Comparison of ENCODE assay signal across 8 cellular contexts in genomic region chr16:2867987-2868789, GRCh38. TPM values are rescaled to one million over a fixed set of nuclear protein-coding genes. Genes with fewer than 3 reads are reported as not detected.
A peak's percentile ranks its signal among the peaks of the same experiment; 100 is the strongest.
DNase-seq lines count a peak whose midpoint lies in the region; ATAC-seq and TF ChIP-seq lines count a peak whose summit lies in the region.

No MANE protein-coding gene starts in this region.

- 0 to 1% (median 0%) methylated on average over 11 to 45 of the region's 45 CpGs for WGBS in spleen, 5 donors

- peak overlapping the region; percentile 70 for H3K4me3 ChIP-seq in AG04449 (ENCODE audit: low read depth, low read length)
- peak overlapping the region; percentile 57 to 84 (median 64) for H3K4me3 ChIP-seq in spleen

- CTCF ChIA-PET in AG04449 (lab: Yijun Ruan, JAX) (interaction anchor here (0.7 to 22.9 kb wide), 33 partner anchors 9 to 148 kb away, joined by 3 to 396 read pairs (median 6); partner anchors contain the start of genes FLYWCH2, PRSS27, PRSS41 and SRRM2), activated B cell treated with CpG ODN at 0.5 μM for 24 hours (lab: Charles Lee) (interaction anchor here (0.8 to 3.0 kb wide), 11 partner anchors 14 to 195 kb away, joined by 3 to 15 read pairs (median 6); partner anchors contain the start of genes FLYWCH1, FLYWCH2 and KCTD5)

- H3K9me3 Mint-ChIP-seq in activated B cell treated with CpG ODN at 0.5 μM for 24 hours, result no peaks in the 10 kb centered on the region

- POLR2A ChIA-PET in AG04449 (lab: Yijun Ruan, JAX) (interaction anchor here (0.9 to 1.6 kb wide), 6 partner anchors 14 to 115 kb away, joined by 5 to 12 read pairs (median 6); partner anchors contain the start of genes ELOB, FLYWCH2 and SRRM2), activated B cell treated with CpG ODN at 0.5 μM for 24 hours (lab: Charles Lee) (interaction anchor here (0.7 to 2.3 kb wide), 17 partner anchors 8 to 909 kb away, joined by 3 to 30 read pairs (median 6); partner anchors contain the start of genes ELOB, FLYWCH1, FLYWCH2 and KCTD5)

- H3K27ac ChIP-seq in caudate nucleus (ENCODE audit: low read depth, low read length), result peak overlapping the region; percentile 93
- peak overlapping the region; percentile 93 to 99 (median 96) for H3K27ac ChIP-seq in spleen

- H3K36me3 ChIP-seq in spleen, result no peaks in the 10 kb centered on the region

- peaks cover 0 to 3% (median 0%) of the 10 kb centered on the region in 7 donors for H3K27me3 ChIP-seq in spleen (replicated peaks in 1 of 7)

- H3K36me3 Mint-ChIP-seq in activated B cell treated with CpG ODN at 0.5 μM for 24 hours (ENCODE audit: low read depth), result peaks cover 2% of the 10 kb centered on the region

- TF ChIP-seq CTCF in AG04449 (IDR thresholded peaks at IDR 0.05; ENCODE audit: insufficient read depth, low read length, missing control alignments) (peak; percentile 98), activated B cell treated with CpG ODN at 0.5 μM for 24 hours (IDR thresholded peaks at IDR 0.05) (peak; percentile 31), spleen (IDR thresholded peaks at IDR 0.05 in 8 of 11, conservative IDR thresholded peaks at IDR 0.05 in 3 of 11) (peak; percentile 94 to 99 (median 98))

- ATAC-seq in GM18868 (IDR thresholded peaks at IDR 0.05; ENCODE audit: unreplicated experiment) (peak; percentile 89), HG03139 (IDR thresholded peaks at IDR 0.05; ENCODE audit: unreplicated experiment) (peak; percentile 78), activated B cell treated with CpG ODN at 0.5 μM for 24 hours (ENCODE audit: low read depth) (peak; percentile 96)

- H3K4me1 ChIP-seq in spleen, result peaks cover 0 to 38% (median 26%) of the 10 kb centered on the region in 6 donors

- peaks cover 11% of the 10 kb centered on the region for H3K27me3 Mint-ChIP-seq in activated B cell treated with CpG ODN at 0.5 μM for 24 hours

- DNase-seq in AG04449 (ENCODE audit: low read depth, low spot score), result peak; percentile 51
- DNase-seq in NCI-H2196 treated with DMSO at 0.1 percent for 48 hours (lab: John Stamatoyannopoulos, UW; ENCODE audit: unreplicated experiment), result peak; percentile 92
- DNase-seq in activated B cell treated with CpG ODN at 0.5 μM for 24 hours, result peak; percentile 92
- DNase-seq in caudate nucleus (lab: John Stamatoyannopoulos, UW), result peak in 60 of 61 donors; percentile 56 to 97 (median 86)
- peak; percentile 93 for DNase-seq in iris pigment epithelial cell (ENCODE audit: low read depth)
- DNase-seq in spleen, result peak; percentile 98

- H3K4me3 Mint-ChIP-seq in activated B cell treated with CpG ODN at 0.5 μM for 24 hours, result peak overlapping the region; percentile 93

- intact Hi-C loops in activated B cell treated with CpG ODN at 0.5 μM for 24 hours (cut with micrococcal nuclease), result loop anchor here (1.0 to 5.0 kb wide), 6 partner anchors 14 to 195 kb away; partner anchors contain the start of genes ELOB and SRRM2
- intact Hi-C loops in spleen (cut with DNase I; ENCODE audit: low total_unique reads), result no loop called here

- peaks cover 7% of the 10 kb centered on the region for H3K4me1 Mint-ChIP-seq in activated B cell treated with CpG ODN at 0.5 μM for 24 hours

- no peaks in the 10 kb centered on the region for H3K9me3 ChIP-seq in spleen

- no peak for TF ChIP-seq POLR2A in spleen (IDR thresholded peaks at IDR 0.05)

- H3K27ac Mint-ChIP-seq in activated B cell treated with CpG ODN at 0.5 μM for 24 hours, result peak overlapping the region; percentile 92

RNA-seq across cellular contexts. Expression of gene PRSS22, which starts 10.2 kb away (rescaled TPM):
- total RNA-seq in activated B cell treated with CpG ODN at 0.5 μM for 24 hours (not detected in 2 replicates), spleen (under 1 TPM in 1 of 7 donors, not detected in 6; 0.60 TPM)
- under 1 TPM in 2 of 3 donors, not detected in 1; 0.19 to 0.33 TPM for polyA plus RNA-seq in spleen

RNA-seq across cellular contexts. Expression of gene FLYWCH2, which starts 14.8 kb away (rescaled TPM):
- total RNA-seq in activated B cell treated with CpG ODN at 0.5 μM for 24 hours (19.4 and 20.3 TPM in 2 replicates), spleen (10 to 100 TPM; 27.5 to 98.6 (median 48.4) TPM)
- polyA plus RNA-seq in spleen, result 10 to 100 TPM; 31.6 to 62.6 (median 49.5) TPM

RNA-seq across cellular contexts. Expression of gene ZG16B, which starts 38.1 kb away (rescaled TPM):
- total RNA-seq in activated B cell treated with CpG ODN at 0.5 μM for 24 hours (0.33 TPM in 1 of 2 replicates, not detected in the other), spleen (1 to 10 TPM in 5 of 7 donors, under 1 TPM in 1, not detected in 1; 0.79 to 3.8 (median 1.5) TPM)
- 1 to 10 TPM in 2 of 3 donors, under 1 TPM in 1; 0.73 to 1.6 (median 1.5) TPM for polyA plus RNA-seq in spleen

RNA-seq across cellular contexts. Expression of gene FLYWCH1, which starts 43.5 kb away (rescaled TPM):
- total RNA-seq in activated B cell treated with CpG ODN at 0.5 μM for 24 hours (53.5 and 59.9 TPM in 2 replicates), spleen (10 to 100 TPM; 34.8 to 79.3 (median 57.0) TPM)
- 10 to 100 TPM; 14.0 to 47.0 (median 43.9) TPM for polyA plus RNA-seq in spleen

RNA-seq across cellular contexts. Expression of gene PRSS21, which starts 51.2 kb away (rescaled TPM):
- total RNA-seq in activated B cell treated with CpG ODN at 0.5 μM for 24 hours, result 2.4 and 3.2 TPM in 2 replicates
- total RNA-seq in spleen, result 1 to 10 TPM in 6 of 7 donors, under 1 TPM in 1; 0.81 to 4.9 (median 1.5) TPM
- polyA plus RNA-seq in spleen, result 1 to 10 TPM in 2 of 3 donors, under 1 TPM in 1; 0.49 to 3.4 (median 1.8) TPM

Comparison
In these comparisons a context has a peak if more than half of its experiments do, and no peak if none do; other contexts are left out.
1. Peak in every context shown above with its lines: DNase-seq, ATAC-seq, H3K4me3 ChIP-seq and H3K27ac ChIP-seq.
2. CTCF ChIP-seq: peak in every context shown above with its lines; median percentile 98 in AG04449; 98 in spleen; 31 in activated B cell treated with CpG ODN at 0.5 μM for 24 hours.